Comparison of ENCODE assay signal across 16 cellular contexts in genomic region chr15:51884517-51885236, GRCh38. TPM values are rescaled to one million over a fixed set of nuclear protein-coding genes. Genes with fewer than 3 reads are reported as not detected.
DNase-seq lines count a peak whose midpoint lies in the region; ATAC-seq, FAIRE-seq and TF ChIP-seq lines count a peak whose summit lies in the region.
"Had no signal": no experiment of that assay in that cellular context is flagged by ENCODE, and none has a peak within 500 bp of the region (broad histone marks: within the 10 kb centered on the region; RNA-seq: fewer than 3 reads in every experiment).

No MANE protein-coding gene starts in this region.

- no peak overlapping the region for H3K4me3 ChIP-seq in RWPE2 (ENCODE audit: severe bottlenecking)
- H3K4me3 ChIP-seq in foreskin fibroblast (ENCODE audit: low read depth in 1 of 2, low read length in 2 of 2) = no peak overlapping the region
- H3K4me3 ChIP-seq: SJCRH30, upper lobe of left lung had no signal

- intact Hi-C loops in activated CD8-positive, alpha-beta T cell treated with anti-CD3 and anti-CD28 coated beads for 36 hours (cut with micrococcal nuclease) = no loop called here

- FAIRE-seq in GM19239 (lab: Jason Lieb, UNC) = no peak

- H3K4me3 Mint-ChIP-seq in activated CD8-positive, alpha-beta T cell treated with anti-CD3 and anti-CD28 coated beads for 36 hours = no peak overlapping the region
- H3K4me3 Mint-ChIP-seq in activated CD8-positive, alpha-beta T cell treated with anti-CD3 and anti-CD28 coated beads, Interleukin-2, amount 10 ng/mL, durations not matched to agents 7 days and 5 days = no peak overlapping the region

- H3K27me3 Mint-ChIP-seq in activated CD8-positive, alpha-beta T cell treated with anti-CD3 and anti-CD28 coated beads for 36 hours = no peaks in the 10 kb centered on the region
- H3K27me3 Mint-ChIP-seq in activated CD8-positive, alpha-beta T cell treated with anti-CD3 and anti-CD28 coated beads, Interleukin-2, amount 10 ng/mL, durations not matched to agents 7 days and 5 days (ENCODE audit: low read depth) = no peaks in the 10 kb centered on the region

- peaks cover 75% of the 10 kb centered on the region for H3K36me3 ChIP-seq in RWPE2 (ENCODE audit: low read depth)
- H3K36me3 ChIP-seq: WERI-Rb-1 had no signal

- ATAC-seq in activated CD8-positive, alpha-beta T cell treated with anti-CD3 and anti-CD28 coated beads for 36 hours = no peak
- ATAC-seq in activated CD8-positive, alpha-beta T cell treated with anti-CD3 and anti-CD28 coated beads, Interleukin-2, amount 10 ng/mL, durations not matched to agents 7 days and 5 days = no peak
- ATAC-seq in RWPE2 (ENCODE audit: low read depth) = peak; percentile 49

- POLR2A ChIA-PET in activated CD8-positive, alpha-beta T cell treated with anti-CD3 and anti-CD28 coated beads for 36 hours (lab: Charles Lee) = no interaction called here
- POLR2A ChIA-PET in activated CD8-positive, alpha-beta T cell treated with anti-CD3 and anti-CD28 coated beads, Interleukin-2, amount 10 ng/mL, durations not matched to agents 7 days and 5 days (lab: Charles Lee) = no interaction called here

- no peaks in the 10 kb centered on the region for H3K27me3 ChIP-seq in RWPE2 (ENCODE audit: insufficient read depth, poor library complexity, severe bottlenecking)
- H3K27me3 ChIP-seq: SJCRH30, upper lobe of left lung had no signal

- H3K27ac Mint-ChIP-seq in activated CD8-positive, alpha-beta T cell treated with anti-CD3 and anti-CD28 coated beads for 36 hours = peak overlapping the region; percentile 54
- H3K27ac Mint-ChIP-seq in activated CD8-positive, alpha-beta T cell treated with anti-CD3 and anti-CD28 coated beads, Interleukin-2, amount 10 ng/mL, durations not matched to agents 7 days and 5 days = no peak overlapping the region

- no peaks in the 10 kb centered on the region for H3K9me3 Mint-ChIP-seq in activated CD8-positive, alpha-beta T cell treated with anti-CD3 and anti-CD28 coated beads for 36 hours
- H3K9me3 Mint-ChIP-seq in activated CD8-positive, alpha-beta T cell treated with anti-CD3 and anti-CD28 coated beads, Interleukin-2, amount 10 ng/mL, durations not matched to agents 7 days and 5 days (ENCODE audit: insufficient read depth) = no peaks in the 10 kb centered on the region

- H3K27ac ChIP-seq in RWPE2 (ENCODE audit: poor library complexity, severe bottlenecking) = peak overlapping the region; percentile 9
- H3K27ac ChIP-seq: SJCRH30, WERI-Rb-1 had no signal

- H3K9me3 ChIP-seq in RWPE2 (ENCODE audit: severe bottlenecking) = no peaks in the 10 kb centered on the region
- H3K9me3 ChIP-seq: SJCRH30, upper lobe of left lung had no signal

- H3K4me1 ChIP-seq in RWPE2 (ENCODE audit: insufficient read depth, poor library complexity, severe bottlenecking) = peaks cover 24% of the 10 kb centered on the region

- H3K4me1 Mint-ChIP-seq in activated CD8-positive, alpha-beta T cell treated with anti-CD3 and anti-CD28 coated beads for 36 hours (ENCODE audit: low read depth) = peaks cover 11% of the 10 kb centered on the region
- peaks cover 6% of the 10 kb centered on the region for H3K4me1 Mint-ChIP-seq in activated CD8-positive, alpha-beta T cell treated with anti-CD3 and anti-CD28 coated beads, Interleukin-2, amount 10 ng/mL, durations not matched to agents 7 days and 5 days (ENCODE audit: low read depth)

- no peak for DNase-seq in activated CD8-positive, alpha-beta T cell treated with anti-CD3 and anti-CD28 coated beads for 36 hours
- DNase-seq in activated CD8-positive, alpha-beta T cell treated with anti-CD3 and anti-CD28 coated beads, Interleukin-2, amount 10 ng/mL, durations not matched to agents 7 days and 5 days = no peak
- DNase-seq in RWPE2 (ENCODE audit: low spot score) (no peak), foreskin fibroblast (peak; percentile 32 to 58), pulmonary artery endothelial cell (ENCODE audit: low read depth, low spot score) (peak; percentile 29), GM19239 (ENCODE audit: insufficient read length, low spot score) (no peak), NCI-H345 (lab: John Stamatoyannopoulos, UW) (no peak), LoVo (ENCODE audit: low spot score) (no peak)
- DNase-seq: ACHN; activated CD8-positive, alpha-beta memory T cell treated with anti-CD3 and anti-CD28 coated beads, Interleukin-2, amount 50 U/mL, for 48 hours; effector memory CD4-positive, alpha-beta T cell; head of caudate nucleus; SJCRH30; stimulated activated CD8-positive, alpha-beta memory T cell treated with anti-CD3 and anti-CD28 coated beads, Interleukin-4, amount 100 ng/mL, for 48 hours; upper lobe of left lung; WERI-Rb-1 had no signal

- TF ChIP-seq CTCF in activated CD8-positive, alpha-beta T cell treated with anti-CD3 and anti-CD28 coated beads for 36 hours (IDR thresholded peaks at IDR 0.05) = no peak
- TF ChIP-seq CTCF in RWPE2 (IDR thresholded peaks at IDR 0.05; ENCODE audit: poor library complexity, severe bottlenecking) (no peak), foreskin fibroblast (IDR thresholded peaks at IDR 0.05; ENCODE audit: low read depth, low read length) (no peak)

- H3K36me3 Mint-ChIP-seq in activated CD8-positive, alpha-beta T cell treated with anti-CD3 and anti-CD28 coated beads for 36 hours (ENCODE audit: low read depth) = peaks cover 19% of the 10 kb centered on the region
- peaks cover 38% of the 10 kb centered on the region for H3K36me3 Mint-ChIP-seq in activated CD8-positive, alpha-beta T cell treated with anti-CD3 and anti-CD28 coated beads, Interleukin-2, amount 10 ng/mL, durations not matched to agents 7 days and 5 days (ENCODE audit: low read depth)

- CTCF ChIA-PET in activated CD8-positive, alpha-beta T cell treated with anti-CD3 and anti-CD28 coated beads for 36 hours (lab: Charles Lee) = interaction anchor here (1.6 kb wide), 1 partner anchor 12 kb away, joined by 3 read pairs; no protein-coding TSS in a partner anchor
- CTCF ChIA-PET in activated CD8-positive, alpha-beta T cell treated with anti-CD3 and anti-CD28 coated beads, Interleukin-2, amount 10 ng/mL, durations not matched to agents 7 days and 5 days (lab: Charles Lee) = interaction anchor here (0.7 to 2.7 kb wide), 2 partner anchors 108 to 256 kb away, joined by 3 to 8 read pairs; no protein-coding TSS in a partner anchor

RNA-seq across cellular contexts. Expression of gene TMOD3, which starts 55.2 kb away (rescaled TPM):
- total RNA-seq in activated CD8-positive, alpha-beta T cell treated with anti-CD3 and anti-CD28 coated beads for 36 hours = 10 to 100 TPM; 53.6 to 59.2 TPM
- 10 to 100 TPM; 73.8 to 74.1 TPM for total RNA-seq in activated CD8-positive, alpha-beta T cell treated with anti-CD3 and anti-CD28 coated beads, Interleukin-2, amount 10 ng/mL, durations not matched to agents 7 days and 5 days
- total RNA-seq in pulmonary artery endothelial cell = 73.5 and 75.9 TPM in 2 replicates

Comparison
In these comparisons a context has a peak if more than half of its experiments do, and no peak if none do; other contexts are left out.
1. DNase-seq: peak in foreskin fibroblast (2 of 2) and pulmonary artery endothelial cell (single experiment); none in activated CD8-positive, alpha-beta T cell treated with anti-CD3 and anti-CD28 coated beads for 36 hours (single experiment), activated CD8-positive, alpha-beta T cell treated with anti-CD3 and anti-CD28 coated beads, Interleukin-2, amount 10 ng/mL, durations not matched to agents 7 days and 5 days (single experiment), RWPE2 (single experiment), GM19239 (single experiment), NCI-H345 (single experiment) and LoVo (single experiment).